In genomic region chr7:151748733-151749132, GRCh38 we compare ENCODE assay signal across 27 cellular contexts.
"Had no signal": no experiment of that assay in that cellular context is flagged by ENCODE, and none has a peak within 500 bp of the region (broad histone marks: within the 10 kb centered on the region; RNA-seq: fewer than 3 reads in every experiment).

No MANE protein-coding gene starts in this region.

- H3K9me3 Mint-ChIP-seq: nephron, neural progenitor cell, type B pancreatic cell had no signal

- H3K9ac ChIP-seq: neural progenitor cell had no signal

- H3K4me3 Mint-ChIP-seq: memory B cell; naive thymus-derived CD4-positive, alpha-beta T cell; nephron; neural progenitor cell; stimulated activated naive CD8-positive, alpha-beta T cell treated with anti-CD3 and anti-CD28 coated beads, Interleukin-15, amount 100 ng/mL, for 72 hours; type B pancreatic cell had no signal

- H3K4me1 ChIP-seq: prostate gland had no signal

- H3K4me3 ChIP-seq: dorsolateral prefrontal cortex, hepatocyte, left ventricle myocardium inferior, lung, neural progenitor cell, prostate gland, right atrium auricular region, sigmoid colon, suprapubic skin, thyroid gland had no signal

- H3K27ac Mint-ChIP-seq: memory B cell; nephron; neural progenitor cell; stimulated activated naive CD8-positive, alpha-beta T cell treated with anti-CD3 and anti-CD28 coated beads, Interleukin-15, amount 100 ng/mL, for 72 hours; type B pancreatic cell had no signal

- H3K27ac ChIP-seq: dorsolateral prefrontal cortex, hepatocyte, left ventricle myocardium inferior, neural progenitor cell, prostate gland, right atrium auricular region, sigmoid colon, suprapubic skin, thyroid gland had no signal

- H3K36me3 Mint-ChIP-seq: neural progenitor cell had no signal

- H3K36me3 ChIP-seq: left ventricle myocardium inferior, neural progenitor cell, prostate gland, right atrium auricular region, sigmoid colon, suprapubic skin, thyroid gland had no signal

- ATAC-seq: left cardiac atrium; naive thymus-derived CD4-positive, alpha-beta T cell; stimulated activated naive CD8-positive, alpha-beta T cell treated with anti-CD3 and anti-CD28 coated beads, Interleukin-15, amount 100 ng/mL, for 72 hours had no signal

- DNase-seq: cerebellar nuclear complex; dorsolateral prefrontal cortex; effector CD4-positive, alpha-beta T cell; head of caudate nucleus; left cardiac atrium; left ventricle myocardium inferior; midbrain; naive thymus-derived CD4-positive, alpha-beta T cell; nucleus accumbens; sigmoid colon; stimulated activated CD4-positive, alpha-beta T cell treated with anti-CD3 and anti-CD28 coated beads, Interleukin-15, amount 100 ng/mL, for 24 hours; stimulated activated CD4-positive, alpha-beta T cell treated with anti-CD3 and anti-CD28 coated beads, Interleukin-2, amount 100 ng/mL, for 48 hours; stimulated activated CD8-positive, alpha-beta memory T cell treated with anti-CD3 and anti-CD28 coated beads, Interleukin-4, amount 100 ng/mL, for 48 hours; stimulated activated naive CD4-positive, alpha-beta T cell; stimulated activated naive CD8-positive, alpha-beta T cell treated with anti-CD3 and anti-CD28 coated beads, Interleukin-15, amount 100 ng/mL, for 72 hours; thyroid gland had no signal

- H3K9me3 ChIP-seq: left ventricle myocardium inferior, prostate gland, right atrium auricular region, sigmoid colon, suprapubic skin, thyroid gland had no signal

- FAIRE-seq: colon, frontal cortex had no signal

- H3K27me3 ChIP-seq: dorsolateral prefrontal cortex, hepatocyte, neural progenitor cell, right atrium auricular region, sigmoid colon, suprapubic skin, thyroid gland had no signal

- H2AFZ ChIP-seq: hepatocyte, neural progenitor cell had no signal

- H3K27me3 Mint-ChIP-seq: memory B cell; naive thymus-derived CD4-positive, alpha-beta T cell; stimulated activated naive CD8-positive, alpha-beta T cell treated with anti-CD3 and anti-CD28 coated beads, Interleukin-15, amount 100 ng/mL, for 72 hours; type B pancreatic cell had no signal

- H3K4me2 ChIP-seq: hepatocyte, neural progenitor cell had no signal
